13 cellular contexts compared by ENCODE assay signal in genomic region chr4:165331316-165331715, GRCh38. TPM values are rescaled to one million over a fixed set of nuclear protein-coding genes. Genes with fewer than 3 reads are reported as not detected.
DNase-seq lines count a peak whose midpoint lies in the region; ATAC-seq and TF ChIP-seq lines count a peak whose summit lies in the region.
"Had no signal": no experiment of that assay in that cellular context is flagged by ENCODE, and none has a peak within 500 bp of the region (broad histone marks: within the 10 kb centered on the region; RNA-seq: fewer than 3 reads in every experiment).

No MANE protein-coding gene starts in this region.

- no peaks in the 10 kb centered on the region for H3K27me3 ChIP-seq in gastroesophageal sphincter
- H3K27me3 ChIP-seq: ascending aorta, heart left ventricle had no signal

- no peaks in the 10 kb centered on the region for H3K27me3 Mint-ChIP-seq in natural killer cell treated with Interleukin-12 subunit alpha and Interleukin-12 subunit beta and Interleukin-15 and Interleukin-18, amount 100 ng/mL, for 72 hours
- H3K27me3 Mint-ChIP-seq in natural killer cell (ENCODE audit: low read depth in 2 of 2) (no peaks in the 10 kb centered on the region), glutamatergic neuron (ENCODE audit: unreplicated experiment) (peaks cover 3% of the 10 kb centered on the region)
- H3K27me3 Mint-ChIP-seq in activated CD8-positive, alpha-beta T cell treated with anti-CD3 and anti-CD28 coated beads for 36 hours: no peaks in the 10 kb centered on the region

- H3K36me3 Mint-ChIP-seq in natural killer cell treated with Interleukin-12 subunit alpha and Interleukin-12 subunit beta and Interleukin-15 and Interleukin-18, amount 100 ng/mL, for 72 hours: peaks cover 29% of the 10 kb centered on the region
- H3K36me3 Mint-ChIP-seq in natural killer cell: no peaks in the 10 kb centered on the region
- H3K36me3 Mint-ChIP-seq in activated CD8-positive, alpha-beta T cell treated with anti-CD3 and anti-CD28 coated beads for 36 hours (ENCODE audit: low read depth): peaks cover 42% of the 10 kb centered on the region
- H3K36me3 Mint-ChIP-seq in glutamatergic neuron (ENCODE audit: unreplicated experiment): no peaks in the 10 kb centered on the region

- no peak for DNase-seq in natural killer cell treated with Interleukin-12 subunit alpha and Interleukin-12 subunit beta and Interleukin-15 and Interleukin-18, amount 100 ng/mL, for 72 hours (ENCODE audit: low spot score)
- no peak for DNase-seq in natural killer cell
- DNase-seq in activated CD8-positive, alpha-beta T cell treated with anti-CD3 and anti-CD28 coated beads for 36 hours: peak; percentile 10
- no peak for DNase-seq in glutamatergic neuron
- no peak for DNase-seq in NCI-H510A treated with DMSO at 0.1 percent for 48 hours (lab: John Stamatoyannopoulos, UW)
- DNase-seq: CD8-positive, alpha-beta T cell; heart left ventricle; HFFc6; T1000 had no signal

- TF ChIP-seq POLR2A in gastroesophageal sphincter (IDR thresholded peaks at IDR 0.05): no peak

- H3K27ac ChIP-seq in gastroesophageal sphincter: no peak overlapping the region
- H3K27ac ChIP-seq: ascending aorta, heart left ventricle had no signal

- H3K4me1 ChIP-seq in gastroesophageal sphincter: peaks cover 0 to 19% (median 5%) of the 10 kb centered on the region in 3 donors

- POLR2A ChIA-PET in activated CD8-positive, alpha-beta T cell treated with anti-CD3 and anti-CD28 coated beads for 36 hours (lab: Charles Lee): no interaction called here

- H3K9me3 Mint-ChIP-seq in natural killer cell treated with Interleukin-12 subunit alpha and Interleukin-12 subunit beta and Interleukin-15 and Interleukin-18, amount 100 ng/mL, for 72 hours: no peaks in the 10 kb centered on the region
- H3K9me3 Mint-ChIP-seq in natural killer cell (no peaks in the 10 kb centered on the region), glutamatergic neuron (ENCODE audit: unreplicated experiment) (no peaks in the 10 kb centered on the region)
- no peaks in the 10 kb centered on the region for H3K9me3 Mint-ChIP-seq in activated CD8-positive, alpha-beta T cell treated with anti-CD3 and anti-CD28 coated beads for 36 hours
- H3K9me3 Mint-ChIP-seq: CD8-positive, alpha-beta T cell; HFFc6 had no signal

- H3K4me3 Mint-ChIP-seq in natural killer cell treated with Interleukin-12 subunit alpha and Interleukin-12 subunit beta and Interleukin-15 and Interleukin-18, amount 100 ng/mL, for 72 hours: peak overlapping the region; percentile 60
- H3K4me3 Mint-ChIP-seq in natural killer cell (no peak overlapping the region), glutamatergic neuron (ENCODE audit: unreplicated experiment) (no peak overlapping the region)
- peak overlapping the region; percentile 31 for H3K4me3 Mint-ChIP-seq in activated CD8-positive, alpha-beta T cell treated with anti-CD3 and anti-CD28 coated beads for 36 hours
- H3K4me3 Mint-ChIP-seq: CD8-positive, alpha-beta T cell; HFFc6 had no signal

- no peak overlapping the region for H3K4me3 ChIP-seq in gastroesophageal sphincter
- H3K4me3 ChIP-seq: ascending aorta, heart left ventricle had no signal

- H3K4me1 Mint-ChIP-seq in natural killer cell treated with Interleukin-12 subunit alpha and Interleukin-12 subunit beta and Interleukin-15 and Interleukin-18, amount 100 ng/mL, for 72 hours (ENCODE audit: low read depth in 2 of 2): peaks cover 35 to 39% of the 10 kb centered on the region in 2 donors
- peaks cover 30 to 42% of the 10 kb centered on the region in 2 donors for H3K4me1 Mint-ChIP-seq in natural killer cell
- peaks cover 45% of the 10 kb centered on the region for H3K4me1 Mint-ChIP-seq in activated CD8-positive, alpha-beta T cell treated with anti-CD3 and anti-CD28 coated beads for 36 hours (ENCODE audit: low read depth)
- H3K4me1 Mint-ChIP-seq in glutamatergic neuron (ENCODE audit: low read depth, unreplicated experiment): peaks cover 29% of the 10 kb centered on the region

- H3K36me3 ChIP-seq in gastroesophageal sphincter: peaks cover 0 to 16% of the 10 kb centered on the region in 2 donors
- H3K36me3 ChIP-seq: ascending aorta had no signal

- no peak for TF ChIP-seq CTCF in natural killer cell (IDR thresholded peaks at IDR 0.05)
- no peak for TF ChIP-seq CTCF in activated CD8-positive, alpha-beta T cell treated with anti-CD3 and anti-CD28 coated beads for 36 hours (IDR thresholded peaks at IDR 0.05)
- no peak for TF ChIP-seq CTCF in glutamatergic neuron (IDR thresholded peaks at IDR 0.05; ENCODE audit: partially characterized antibody, unreplicated experiment)
- TF ChIP-seq CTCF in gastroesophageal sphincter (IDR thresholded peaks at IDR 0.05): no peak

- CTCF ChIA-PET in activated CD8-positive, alpha-beta T cell treated with anti-CD3 and anti-CD28 coated beads for 36 hours (lab: Charles Lee): interaction anchor here (0.8 to 2.3 kb wide), 2 partner anchors 20 to 200 kb away, joined by 3 to 9 read pairs; no protein-coding TSS in a partner anchor

- H3K9me3 ChIP-seq in gastroesophageal sphincter: no peaks in the 10 kb centered on the region
- H3K9me3 ChIP-seq: ascending aorta, heart left ventricle had no signal

- TF ChIP-seq EP300 in gastroesophageal sphincter (IDR thresholded peaks at IDR 0.05): no peak

- WGBS in gastroesophageal sphincter (ENCODE audit: low coverage in 1 of 2), 2 donors: 57 to 92% methylated on average over 1 to 2 of the region's 2 CpGs

- no peak for ATAC-seq in natural killer cell treated with Interleukin-12 subunit alpha and Interleukin-12 subunit beta and Interleukin-15 and Interleukin-18, amount 100 ng/mL, for 72 hours
- ATAC-seq in natural killer cell: no peak
- no peak for ATAC-seq in activated CD8-positive, alpha-beta T cell treated with anti-CD3 and anti-CD28 coated beads for 36 hours
- ATAC-seq in gastroesophageal sphincter: no peak
- no peak for ATAC-seq in GM18498 (IDR thresholded peaks at IDR 0.05; ENCODE audit: unreplicated experiment)
- no peak for ATAC-seq in esophagus mucosa
- ATAC-seq: CD8-positive, alpha-beta T cell; heart left ventricle had no signal

- H3K27ac Mint-ChIP-seq in natural killer cell treated with Interleukin-12 subunit alpha and Interleukin-12 subunit beta and Interleukin-15 and Interleukin-18, amount 100 ng/mL, for 72 hours: peak overlapping the region; percentile 67 to 74
- peak overlapping the region in 1 of 2 donors; percentile 41 for H3K27ac Mint-ChIP-seq in natural killer cell
- peak overlapping the region; percentile 79 for H3K27ac Mint-ChIP-seq in activated CD8-positive, alpha-beta T cell treated with anti-CD3 and anti-CD28 coated beads for 36 hours
- H3K27ac Mint-ChIP-seq in glutamatergic neuron (ENCODE audit: unreplicated experiment): peak overlapping the region; percentile 60
- H3K27ac Mint-ChIP-seq: HFFc6 had no signal

- intact Hi-C loops in natural killer cell (cut with micrococcal nuclease): no loop called here
- intact Hi-C loops in activated CD8-positive, alpha-beta T cell treated with anti-CD3 and anti-CD28 coated beads for 36 hours (cut with micrococcal nuclease): no loop called here

RNA-seq across cellular contexts. Expression of gene MSMO1, which starts 3.8 kb away (rescaled TPM):
- 10 to 100 TPM; 59.1 to 60.2 TPM for total RNA-seq in natural killer cell treated with Interleukin-12 subunit alpha and Interleukin-12 subunit beta and Interleukin-15 and Interleukin-18, amount 100 ng/mL, for 72 hours
- total RNA-seq in natural killer cell (10 to 100 TPM; 22.5 to 27.7 (median 23.9) TPM), glutamatergic neuron (ENCODE audit: unreplicated experiment) (180 TPM), gastroesophageal sphincter (10 to 100 TPM; 10.4 to 34.7 (median 13.9) TPM), esophagus mucosa (173 TPM)
- 10 to 100 TPM; 42.3 to 43.2 TPM for total RNA-seq in activated CD8-positive, alpha-beta T cell treated with anti-CD3 and anti-CD28 coated beads for 36 hours

RNA-seq across cellular contexts. Expression of gene CPE, which starts 47.5 kb away (rescaled TPM):
- not detected for total RNA-seq in natural killer cell treated with Interleukin-12 subunit alpha and Interleukin-12 subunit beta and Interleukin-15 and Interleukin-18, amount 100 ng/mL, for 72 hours
- total RNA-seq in natural killer cell (not detected), glutamatergic neuron (ENCODE audit: unreplicated experiment) (253 TPM), gastroesophageal sphincter (100 to 1,000 TPM; 126 to 272 (median 201) TPM), esophagus mucosa (15.4 TPM)
- total RNA-seq in activated CD8-positive, alpha-beta T cell treated with anti-CD3 and anti-CD28 coated beads for 36 hours: not detected
- total RNA-seq: CD8-positive, alpha-beta T cell had no signal

Comparison
In these comparisons a context has a peak if more than half of its experiments do, and no peak if none do; other contexts are left out.
1. H3K4me3 Mint-ChIP-seq: peak in natural killer cell treated with Interleukin-12 subunit alpha and Interleukin-12 subunit beta and Interleukin-15 and Interleukin-18, amount 100 ng/mL, for 72 hours (single experiment) and activated CD8-positive, alpha-beta T cell treated with anti-CD3 and anti-CD28 coated beads for 36 hours (single experiment); none in natural killer cell (single experiment) and glutamatergic neuron (single experiment).
2. RNA of gene CPE, which starts 47.5 kb away (total RNA-seq): 253 TPM in glutamatergic neuron (single experiment), 126 to 272 TPM in gastroesophageal sphincter and 15.4 TPM in esophagus mucosa (single experiment); not detected in natural killer cell treated with Interleukin-12 subunit alpha and Interleukin-12 subunit beta and Interleukin-15 and Interleukin-18, amount 100 ng/mL, for 72 hours, not detected in natural killer cell and not detected in activated CD8-positive, alpha-beta T cell treated with anti-CD3 and anti-CD28 coated beads for 36 hours; every median in the first group is over 10 times any median in the second.